Comparison of ENCODE assay signal across 11 cellular contexts in the genomic region with DNA sequence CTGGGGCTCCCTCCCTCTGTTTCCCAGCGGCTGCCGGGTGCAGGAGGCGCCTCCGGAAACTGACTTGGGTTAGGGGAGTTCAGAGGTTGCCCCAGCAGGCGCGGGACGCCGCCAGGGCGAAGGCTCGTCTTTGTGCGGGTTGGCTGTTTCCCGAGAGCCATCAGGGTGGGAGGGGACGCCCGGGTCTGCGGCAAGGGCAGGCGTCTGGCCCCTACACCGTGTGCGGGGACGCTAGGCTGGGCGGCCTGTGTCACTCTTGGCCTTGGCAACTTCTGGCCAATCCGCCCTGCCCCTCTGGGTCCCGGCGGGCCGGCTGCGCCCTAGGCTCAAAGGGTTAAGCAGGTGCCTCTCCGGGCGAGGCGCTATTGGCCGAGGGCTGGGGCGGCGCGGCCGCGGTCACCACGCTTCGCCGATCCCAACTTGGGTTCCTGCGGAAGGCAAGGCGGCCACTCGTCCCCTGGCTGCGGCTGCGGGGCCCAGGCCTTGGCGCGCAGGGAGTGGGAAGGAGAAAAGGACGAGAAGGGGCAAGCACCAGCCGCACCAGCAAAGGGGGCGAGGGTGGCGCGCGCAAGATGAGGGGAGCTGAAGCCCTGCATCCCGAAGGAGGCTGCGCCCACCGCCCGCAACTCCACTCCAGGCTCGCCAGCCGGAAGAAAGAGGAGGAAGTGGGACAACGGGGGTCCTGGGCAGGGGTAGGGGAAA. TPM values are rescaled to one million over a fixed set of nuclear protein-coding genes. Genes with fewer than 3 reads are reported as not detected.
DNase-seq lines count a peak whose midpoint lies in the region; ATAC-seq and TF ChIP-seq lines count a peak whose summit lies in the region.
"Had no signal": no experiment of that assay in that cellular context is flagged by ENCODE, and none has a peak within 500 bp of the region (broad histone marks: within the 10 kb centered on the region; RNA-seq: fewer than 3 reads in every experiment).

No MANE protein-coding gene starts in this region.

- peak; percentile 48 to 51 for ATAC-seq in upper lobe of left lung (ENCODE audit: low FRiP score in 2 of 2)

- H3K27me3 ChIP-seq in upper lobe of left lung, result peaks cover 0 to 64% (median 22%) of the 10 kb centered on the region in 4 donors

- no peaks in the 10 kb centered on the region for H3K9me3 ChIP-seq in upper lobe of left lung

- H3K36me3 Mint-ChIP-seq in nephron (ENCODE audit: low read depth), result no peaks in the 10 kb centered on the region
- H3K36me3 Mint-ChIP-seq: activated naive CD4-positive, alpha-beta T cell treated with anti-CD3 and anti-CD28 coated beads, Interleukin-2, amount 10 ng/mL, durations not matched to agents 7 days and 5 days had no signal

- no peak for TF ChIP-seq CTCF in nephron (IDR thresholded peaks at IDR 0.05; ENCODE audit: unreplicated experiment in 3 of 3)
- no peak for TF ChIP-seq CTCF in upper lobe of left lung (IDR thresholded peaks at IDR 0.05)

- H3K9me3 Mint-ChIP-seq in nephron, result peaks cover 3% of the 10 kb centered on the region
- H3K9me3 Mint-ChIP-seq: activated naive CD4-positive, alpha-beta T cell treated with anti-CD3 and anti-CD28 coated beads, Interleukin-2, amount 10 ng/mL, durations not matched to agents 7 days and 5 days had no signal

- DNase-seq in DMS 273 (lab: John Stamatoyannopoulos, UW; ENCODE audit: unreplicated experiment) (peak; percentile 19), DMS 273 treated with DMSO at 0.1 percent for 48 hours (lab: John Stamatoyannopoulos, UW) (no peak), globus pallidus (ENCODE audit: low spot score) (peak; percentile 41), upper lobe of left lung (peak in 1 of 2 donors; percentile 87), mucosa of gallbladder (ENCODE audit: low spot score) (no peak), mesenteric fat pad (ENCODE audit: low spot score) (no peak)
- DNase-seq in stimulated activated CD4-positive, alpha-beta T cell treated with anti-CD3 and anti-CD28 coated beads, Interleukin-12 subunit alpha, Interleukin-12 subunit beta, amount 100 ng/mL, for 4 hours, result no peak
- DNase-seq: activated naive CD4-positive, alpha-beta T cell treated with anti-CD3 and anti-CD28 coated beads, Interleukin-2, amount 10 ng/mL, durations not matched to agents 7 days and 5 days; NCI-H1048 had no signal

- no peak overlapping the region for H3K27ac ChIP-seq in upper lobe of left lung
- H3K27ac ChIP-seq: 22Rv1 had no signal

- H3K4me1 ChIP-seq in upper lobe of left lung, result peaks cover 26 to 35% (median 29%) of the 10 kb centered on the region in 4 donors

- H3K36me3 ChIP-seq in upper lobe of left lung, result no peaks in the 10 kb centered on the region

- H3K4me3 ChIP-seq in upper lobe of left lung, result peak overlapping the region in 3 of 4 donors; percentile 4 to 37 (median 34)

- H3K27ac Mint-ChIP-seq in nephron, result peak overlapping the region in 2 of 3 experiments; percentile 68 to 81
- H3K27ac Mint-ChIP-seq: activated naive CD4-positive, alpha-beta T cell treated with anti-CD3 and anti-CD28 coated beads, Interleukin-2, amount 10 ng/mL, durations not matched to agents 7 days and 5 days had no signal

- WGBS in upper lobe of left lung, 2 donors, result 2% methylated on average over 35 to 52 of the region's 57 CpGs

- peaks cover 83% of the 10 kb centered on the region for H3K27me3 Mint-ChIP-seq in nephron (ENCODE audit: low read depth)

- H3K4me3 Mint-ChIP-seq in nephron, result peak overlapping the region; percentile 89 to 97 (median 92)
- H3K4me3 Mint-ChIP-seq: activated naive CD4-positive, alpha-beta T cell treated with anti-CD3 and anti-CD28 coated beads, Interleukin-2, amount 10 ng/mL, durations not matched to agents 7 days and 5 days had no signal

- no peak for TF ChIP-seq POLR2A in upper lobe of left lung (IDR thresholded peaks at IDR 0.05)

- peaks cover 24% of the 10 kb centered on the region for H3K4me1 Mint-ChIP-seq in nephron

- no peak for TF ChIP-seq EP300 in upper lobe of left lung (IDR thresholded peaks at IDR 0.05)

RNA-seq across cellular contexts. Expression of a gene that starts 5.6 kb away (rescaled TPM):
- total RNA-seq in upper lobe of left lung (under 1 TPM in 4 of 6 donors, not detected in 2; 0.30 to 0.77 (median 0.59) TPM), mucosa of gallbladder (1.8 TPM), mesenteric fat pad (3.6 TPM)

Comparison
In these comparisons a context has a peak if more than half of its experiments do, and no peak if none do; other contexts are left out.
1. DNase-seq: peak in DMS 273 (single experiment) and globus pallidus (single experiment); none in DMS 273 treated with DMSO at 0.1 percent for 48 hours (single experiment), stimulated activated CD4-positive, alpha-beta T cell treated with anti-CD3 and anti-CD28 coated beads, Interleukin-12 subunit alpha, Interleukin-12 subunit beta, amount 100 ng/mL, for 4 hours (single experiment), mucosa of gallbladder (single experiment) and mesenteric fat pad (single experiment).